Comparison of ENCODE assay signal across 8 cellular contexts in the genomic region with DNA sequence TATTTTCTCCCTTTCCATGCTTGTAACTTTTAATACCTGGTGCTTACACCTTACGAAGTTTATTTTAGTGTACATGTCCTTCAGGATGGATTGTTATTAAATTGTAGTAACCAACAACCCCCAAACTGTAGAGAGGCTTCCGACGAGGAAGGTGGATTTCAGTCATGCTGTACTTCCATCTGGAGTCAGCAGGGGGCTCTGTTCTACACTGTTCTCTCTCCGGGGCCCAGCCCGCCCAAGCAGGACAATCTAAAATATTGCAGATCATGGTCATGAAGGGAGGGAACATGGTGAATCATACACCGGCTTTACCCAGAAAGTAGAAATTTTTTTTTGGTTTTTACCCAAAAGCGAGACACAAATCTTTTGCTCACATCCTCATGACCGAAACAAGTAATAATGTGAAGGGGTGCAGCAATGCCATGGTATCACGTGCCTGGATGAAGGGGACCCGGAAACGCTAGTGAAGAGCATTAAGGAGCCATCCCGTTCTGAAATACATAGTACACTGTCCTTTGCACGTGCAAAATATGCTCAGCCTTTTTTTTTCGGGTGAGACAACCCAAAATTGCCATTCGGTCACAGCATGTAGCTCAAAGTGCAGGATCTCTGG.
DNase-seq lines count a peak whose midpoint lies in the region; ATAC-seq and TF ChIP-seq lines count a peak whose summit lies in the region.

No MANE protein-coding gene starts in this region.

- no peak overlapping the region for H3K4me3 ChIP-seq in choroid plexus epithelial cell (ENCODE audit: low read depth, low read length)

- H3K27ac Mint-ChIP-seq in HFFc6 = no peak overlapping the region

- DNase-seq in DMS 273 (lab: John Stamatoyannopoulos, UW; ENCODE audit: unreplicated experiment) (peak; percentile 82), DMS 273 treated with DMSO at 0.1 percent for 48 hours (lab: John Stamatoyannopoulos, UW) (no peak), HFFc6 (peak; percentile 54), MV-4-11 (lab: John Stamatoyannopoulos, UW) (peak; percentile 26), choroid plexus epithelial cell (ENCODE audit: low read depth) (peak; percentile 70), left lobe of liver (ENCODE audit: low spot score) (peak; percentile 58)
- peak; percentile 52 for DNase-seq in activated CD4-positive, CD25-positive, alpha-beta regulatory T cell treated with anti-CD3 and anti-CD28 coated beads, Interleukin-2, amount 50 U/mL, for 72 hours
- peak; percentile 44 to 51 for DNase-seq in stimulated activated CD4-positive, alpha-beta T cell treated with anti-CD3 and anti-CD28 coated beads, Interleukin-4, amount 100 ng/mL, for 4 hours

- no peaks in the 10 kb centered on the region for H3K9me3 Mint-ChIP-seq in HFFc6

- no peaks in the 10 kb centered on the region; the same call in 1 of the 2 replicates for H3K27me3 Mint-ChIP-seq in HFFc6 (ENCODE audit: insufficient read depth)

- H3K4me3 Mint-ChIP-seq in HFFc6 = no peak overlapping the region

- TF ChIP-seq CTCF in HFFc6 (IDR thresholded peaks at IDR 0.05) = peak; percentile 93
- TF ChIP-seq CTCF in choroid plexus epithelial cell (conservative IDR thresholded peaks at IDR 0.05; ENCODE audit: low read depth, low read length) = peak; percentile 91

- no peaks in the 10 kb centered on the region for H3K36me3 Mint-ChIP-seq in HFFc6 (ENCODE audit: low read depth)

- peaks cover 11% of the 10 kb centered on the region for H3K4me1 Mint-ChIP-seq in HFFc6 (ENCODE audit: low read depth)

- ATAC-seq in left lobe of liver = peak; percentile 98
